Comparison of ENCODE assay signal across 1 cellular context in genomic region chr12:104456417-104456949, GRCh38.
TF ChIP-seq lines count a peak whose summit lies in the region.

CHST11 (plus strand) TSS chr12:104456948.

TF ChIP-seq in HEK293, 187 proteins besides CTCF, POLR2A, EP300 and RAD21 (continued from another document and continues in another):
- TF ChIP-seq KLF17 (tag by site-specific recombination; IDR thresholded peaks at IDR 0.05) (no peak; the same call in 1 of the 2 replicates), ZNF23 (tag by site-specific recombination; IDR thresholded peaks at IDR 0.05; ENCODE audit: borderline replicate concordance) (no peak), HIC1 (tag by site-specific recombination; IDR thresholded peaks at IDR 0.05) (peak; percentile 31; the same call in 1 of the 2 replicates), ZNF677 (tag by site-specific recombination; IDR thresholded peaks at IDR 0.05) (no peak), ZNF114 (tag by site-specific recombination; IDR thresholded peaks at IDR 0.05) (no peak), RBAK (tag by site-specific recombination; IDR thresholded peaks at IDR 0.05) (no peak), KLF10 (tag by site-specific recombination; IDR thresholded peaks at IDR 0.05) (peak; percentile 43; the same call in 1 of the 2 replicates), ZNF274 (IDR thresholded peaks at IDR 0.05; ENCODE audit: low read length) (no peak), ZNF274 (tag by site-specific recombination; IDR thresholded peaks at IDR 0.05; ENCODE audit: borderline replicate concordance) (no peak), ZNF19 (tag by site-specific recombination; IDR thresholded peaks at IDR 0.05; ENCODE audit: low read depth) (no peak), ZNF76 (tag by site-specific recombination; IDR thresholded peaks at IDR 0.05; ENCODE audit: borderline replicate concordance, low read depth) (peak; percentile 72), ZNF398 (tag by site-specific recombination; IDR thresholded peaks at IDR 0.05) (no peak), MZF1 (tag by site-specific recombination; IDR thresholded peaks at IDR 0.05; ENCODE audit: borderline replicate concordance) (no peak), ZNF140 (tag by site-specific recombination; IDR thresholded peaks at IDR 0.05) (no peak), ZIC2 (tag by site-specific recombination; IDR thresholded peaks at IDR 0.05) (peak; percentile 70), ZNF302 (tag by site-specific recombination; IDR thresholded peaks at IDR 0.05; ENCODE audit: low read depth) (no peak), ZBTB20 (tag by site-specific recombination; IDR thresholded peaks at IDR 0.05) (peak; percentile 41; the same call in 1 of the 2 replicates), ZNF610 (tag by site-specific recombination; IDR thresholded peaks at IDR 0.05; ENCODE audit: borderline replicate concordance) (peak; percentile 75; the same call in 1 of the 2 replicates), TRIM28 (IDR thresholded peaks at IDR 0.05; ENCODE audit: borderline replicate concordance, low read length) (no peak), SCRT1 (tag by site-specific recombination; IDR thresholded peaks at IDR 0.05; ENCODE audit: borderline replicate concordance) (peak; percentile 78; the same call in 1 of the 2 replicates), ZNF37A (tag by site-specific recombination; IDR thresholded peaks at IDR 0.05) (no peak), ZNF621 (tag by site-specific recombination; IDR thresholded peaks at IDR 0.05) (no peak), ZNF426 (tag by site-specific recombination; IDR thresholded peaks at IDR 0.05) (no peak), ZBTB21 (tag by site-specific recombination; IDR thresholded peaks at IDR 0.05) (no peak), PBX3 (CRISPR knock-in tag; IDR thresholded peaks at IDR 0.05) (0 out of 2 replicates have a peak, but pooled peaks have one; percentile 25), ZSCAN23 (tag by site-specific recombination; IDR thresholded peaks at IDR 0.05) (no peak), TSHZ1 (tag by site-specific recombination; IDR thresholded peaks at IDR 0.05; ENCODE audit: borderline replicate concordance) (no peak), ZNF530 (tag by site-specific recombination; IDR thresholded peaks at IDR 0.05; ENCODE audit: low read depth) (no peak), SETDB1 (IDR thresholded peaks at IDR 0.05; ENCODE audit: insufficient read length, low read length) (no peak), OVOL3 (tag by site-specific recombination; IDR thresholded peaks at IDR 0.05) (no peak), EGR2 (tag by site-specific recombination; IDR thresholded peaks at IDR 0.05; ENCODE audit: low read depth) (peak; percentile 15; the same call in 1 of the 2 replicates), ZNF248 (tag by site-specific recombination; IDR thresholded peaks at IDR 0.05) (no peak), YY1 (tag by site-specific recombination; IDR thresholded peaks at IDR 0.05) (no peak; the same call in 1 of the 2 replicates), ZNF704 (tag by site-specific recombination; IDR thresholded peaks at IDR 0.05) (no peak), ZBTB44 (tag by site-specific recombination; IDR thresholded peaks at IDR 0.05) (no peak; the same call in 1 of the 2 replicates), KLF8 (tag by site-specific recombination; IDR thresholded peaks at IDR 0.05) (peak; percentile 47; the same call in 1 of the 2 replicates), ZFP37 (tag by site-specific recombination; IDR thresholded peaks at IDR 0.05) (no peak), ZNF692 (tag by site-specific recombination; IDR thresholded peaks at IDR 0.05) (peak; percentile 49), ZNF214 (tag by site-specific recombination; IDR thresholded peaks at IDR 0.05; ENCODE audit: borderline replicate concordance) (no peak), ZNF660 (tag by site-specific recombination; IDR thresholded peaks at IDR 0.05) (peak; percentile 81), ZBTB11 (tag by site-specific recombination; conservative IDR thresholded peaks at IDR 0.05; ENCODE audit: low read depth) (0 out of 2 replicates have a peak, but pooled peaks have one; percentile 30), BCL11A (tag by site-specific recombination; IDR thresholded peaks at IDR 0.05; ENCODE audit: low read depth) (no peak), ZNF521 (tag by site-specific recombination; IDR thresholded peaks at IDR 0.05) (no peak), ZNF394 (tag by site-specific recombination; IDR thresholded peaks at IDR 0.05; ENCODE audit: borderline replicate concordance) (peak; percentile 48; the same call in 1 of the 2 replicates), YY2 (tag by site-specific recombination; IDR thresholded peaks at IDR 0.05) (no peak), SP7 (tag by site-specific recombination; IDR thresholded peaks at IDR 0.05) (peak; percentile 39), ZNF670 (tag by site-specific recombination; IDR thresholded peaks at IDR 0.05; ENCODE audit: low read depth) (no peak), ZNF391 (tag by site-specific recombination; IDR thresholded peaks at IDR 0.05; ENCODE audit: borderline replicate concordance, low read depth) (no peak), ZNF121 (tag by site-specific recombination; IDR thresholded peaks at IDR 0.05) (no peak), ZNF366 (tag by site-specific recombination; conservative IDR thresholded peaks at IDR 0.05) (peak; percentile 35)
